ENCODE assay signal across 9 cellular contexts in genomic region chr1:25675729-25676476, GRCh38. TPM values are rescaled to one million over a fixed set of nuclear protein-coding genes. Genes with fewer than 3 reads are reported as not detected.
DNase-seq lines count a peak whose midpoint lies in the region; ATAC-seq, FAIRE-seq and TF ChIP-seq lines count a peak whose summit lies in the region.
"Had no signal": no experiment of that assay in that cellular context is flagged by ENCODE, and none has a peak within 500 bp of the region (broad histone marks: within the 10 kb centered on the region; RNA-seq: fewer than 3 reads in every experiment).

No MANE protein-coding gene starts in this region.

- H3K4me1 Mint-ChIP-seq in H9, result peaks cover 35 to 38% of the 10 kb centered on the region in 2 experiments

- no peak overlapping the region for H2BK12ac ChIP-seq in H9 (ENCODE audit: insufficient read length, low read depth, low read length)

- no peak overlapping the region for H3T11ph ChIP-seq in H9 (ENCODE audit: low read length)

- H3K79me2 ChIP-seq in H9 (ENCODE audit: insufficient read depth, low read length), result no peaks in the 10 kb centered on the region

- H4K20me1 ChIP-seq in H9 (ENCODE audit: control insufficient read depth, insufficient read depth, insufficient read length), result no peaks in the 10 kb centered on the region

- no peak overlapping the region for H3K4ac ChIP-seq in H9 (ENCODE audit: low read depth, low read length)

- H3K23ac ChIP-seq in H9 (ENCODE audit: insufficient read length, low read depth, low read length), result no peak overlapping the region

- H3K36me3 Mint-ChIP-seq in H9 (ENCODE audit: insufficient read depth in 1 of 3, low read depth in 3 of 3), result peaks cover 0 to 4% (median 0%) of the 10 kb centered on the region in 3 experiments; a peak in 3 of 7 replicates

- H3K27ac ChIP-seq in kidney (ENCODE audit: low read depth in 2 of 2, low read length in 2 of 2) (no peak overlapping the region), H9 (ENCODE audit: insufficient read length, low read depth, low read length) (no peak overlapping the region)
- H3K27ac ChIP-seq: heart right ventricle had no signal

- H3K27ac Mint-ChIP-seq in H9, result no peak overlapping the region

- H2BK15ac ChIP-seq in H9 (ENCODE audit: low read depth, low read length), result no peak overlapping the region

- intact Hi-C loops in kidney (cut with DNase I), result no loop called here

- no peak overlapping the region for H2BK20ac ChIP-seq in H9 (ENCODE audit: low read depth, low read length, poor library complexity, severe bottlenecking)

- no peak overlapping the region for H4K5ac ChIP-seq in H9 (ENCODE audit: insufficient read length, low read depth, low read length)

- H3K4me3 ChIP-seq in kidney (ENCODE audit: low read length in 2 of 2), result no peak overlapping the region
- H3K4me3 ChIP-seq: heart right ventricle had no signal

- peak; percentile 89 for DNase-seq in activated CD8-positive, alpha-beta memory T cell treated with anti-CD3 and anti-CD28 coated beads for 24 hours
- DNase-seq in stimulated activated CD4-positive, alpha-beta T cell treated with anti-CD3 and anti-CD28 coated beads, Interleukin-15, amount 100 ng/mL, for 48 hours (ENCODE audit: low read depth in 2 of 2), result peak; percentile 81
- DNase-seq in kidney (no peak), epidermal melanocyte (ENCODE audit: insufficient read length, low spot score) (no peak), H9 (no peak), NCI-H1694 (lab: John Stamatoyannopoulos, UW) (no peak)
- DNase-seq: heart right ventricle had no signal

- no peaks in the 10 kb centered on the region for H3K79me1 ChIP-seq in H9 (ENCODE audit: insufficient read depth, low read depth, low read length, poor library complexity, severe bottlenecking)

- no peak for FAIRE-seq in kidney (lab: Jason Lieb, UNC)

- ATAC-seq in GM19324 (IDR thresholded peaks at IDR 0.05; ENCODE audit: low FRiP score, unreplicated experiment) (peak; percentile 77), HG03139 (IDR thresholded peaks at IDR 0.05; ENCODE audit: unreplicated experiment) (peak; percentile 93)

- TF ChIP-seq CTCF in kidney (IDR thresholded peaks at IDR 0.05; ENCODE audit: borderline replicate concordance, extremely low read depth, insufficient read depth) (no peak), H9 (conservative IDR thresholded peaks at IDR 0.05) (no peak)

- no peak overlapping the region for H3K14ac ChIP-seq in H9 (ENCODE audit: insufficient read depth, low read length)

- no CpG with 5 or more reads among the region's 11 CpGs for WGBS in H9 (ENCODE audit: extremely low coverage, insufficient read length, low lambda C conversion rate)

- no peaks in the 10 kb centered on the region; a peak in 1 of 5 replicates for H3K9me3 Mint-ChIP-seq in H9

- H2AFZ ChIP-seq in H9 (ENCODE audit: low read length), result no peak overlapping the region

- H3K36me3 ChIP-seq in kidney (ENCODE audit: control insufficient read depth in 1 of 2, insufficient read depth in 2 of 2, low read length in 2 of 2), result peaks cover 0 to 3% of the 10 kb centered on the region in 2 donors
- H3K36me3 ChIP-seq: heart right ventricle had no signal

- H4K8ac ChIP-seq in H9 (replicated peaks; ENCODE audit: insufficient read length, low read depth, low read length), result no peak overlapping the region

- no peaks in the 10 kb centered on the region for H3K23me2 ChIP-seq in H9 (ENCODE audit: insufficient read length, low read depth, low read length, poor library complexity, severe bottlenecking)

- H3K9me3 ChIP-seq in kidney (ENCODE audit: control insufficient read depth in 1 of 2, low read length in 2 of 2) (no peaks in the 10 kb centered on the region), H9 (ENCODE audit: control insufficient read depth, low read depth, low read length) (no peaks in the 10 kb centered on the region)
- H3K9me3 ChIP-seq: heart right ventricle had no signal

- H3K4me3 Mint-ChIP-seq in H9, result no peak overlapping the region

- peaks cover 1% of the 10 kb centered on the region; the same call in 1 of the 2 replicates for H3K27me3 Mint-ChIP-seq in H9 (ENCODE audit: low read depth)

- H3K4me1 ChIP-seq in kidney (ENCODE audit: control insufficient read depth in 1 of 2, insufficient read depth in 1 of 2, low read depth in 1 of 2, low read length in 2 of 2) (peaks cover 4 to 7% of the 10 kb centered on the region in 2 donors), H9 (ENCODE audit: insufficient read depth, low read length) (no peaks in the 10 kb centered on the region; the same call in 1 of the 2 replicates)

- no peak overlapping the region for H2BK5ac ChIP-seq in H9 (ENCODE audit: insufficient read length, low read length)

- no peak overlapping the region for H2BK120ac ChIP-seq in H9 (ENCODE audit: low read depth, low read length, poor library complexity, severe bottlenecking)

- H3K18ac ChIP-seq in H9 (ENCODE audit: insufficient read length, low read depth, low read length), result no peak overlapping the region

- H3K27me3 ChIP-seq in H9 (ENCODE audit: insufficient read depth, low read length), result no peaks in the 10 kb centered on the region
- H3K27me3 ChIP-seq: heart right ventricle had no signal

- no peak overlapping the region for H3K4me2 ChIP-seq in H9 (ENCODE audit: insufficient read depth, insufficient read length, low read length)

- H2AK5ac ChIP-seq in H9 (ENCODE audit: insufficient read length, low read length), result no peak overlapping the region

- H3K56ac ChIP-seq in H9 (ENCODE audit: insufficient read length, low read depth, low read length), result no peak overlapping the region

- H3K9ac ChIP-seq in kidney (ENCODE audit: low read length in 2 of 2), result no peak overlapping the region
- H3K9ac ChIP-seq in H9 (ENCODE audit: extremely low read depth, insufficient read length, low read length), result no peak overlapping the region

- no peak overlapping the region for H4K91ac ChIP-seq in H9 (ENCODE audit: insufficient read length, low read depth, low read length)

RNA-seq across cellular contexts. Expression of gene MAN1C1, which starts 59.3 kb away (rescaled TPM):
- 31.7 TPM for total RNA-seq in kidney
- polyA plus RNA-seq in kidney (ENCODE audit: insufficient read depth, low read depth, low replicate concordance), result 65.5 TPM
- total RNA-seq in H9 (2021), result 9.3 and 9.9 TPM in 2 replicates

Comparison
In these comparisons a context has a peak if more than half of its experiments do, and no peak if none do; other contexts are left out.
1. DNase-seq: peak in activated CD8-positive, alpha-beta memory T cell treated with anti-CD3 and anti-CD28 coated beads for 24 hours (single experiment) and stimulated activated CD4-positive, alpha-beta T cell treated with anti-CD3 and anti-CD28 coated beads, Interleukin-15, amount 100 ng/mL, for 48 hours (2 of 2); none in kidney (single experiment), epidermal melanocyte (single experiment), H9 (single experiment) and NCI-H1694 (single experiment).